9 cellular contexts compared by ENCODE assay signal in the genomic region with DNA sequence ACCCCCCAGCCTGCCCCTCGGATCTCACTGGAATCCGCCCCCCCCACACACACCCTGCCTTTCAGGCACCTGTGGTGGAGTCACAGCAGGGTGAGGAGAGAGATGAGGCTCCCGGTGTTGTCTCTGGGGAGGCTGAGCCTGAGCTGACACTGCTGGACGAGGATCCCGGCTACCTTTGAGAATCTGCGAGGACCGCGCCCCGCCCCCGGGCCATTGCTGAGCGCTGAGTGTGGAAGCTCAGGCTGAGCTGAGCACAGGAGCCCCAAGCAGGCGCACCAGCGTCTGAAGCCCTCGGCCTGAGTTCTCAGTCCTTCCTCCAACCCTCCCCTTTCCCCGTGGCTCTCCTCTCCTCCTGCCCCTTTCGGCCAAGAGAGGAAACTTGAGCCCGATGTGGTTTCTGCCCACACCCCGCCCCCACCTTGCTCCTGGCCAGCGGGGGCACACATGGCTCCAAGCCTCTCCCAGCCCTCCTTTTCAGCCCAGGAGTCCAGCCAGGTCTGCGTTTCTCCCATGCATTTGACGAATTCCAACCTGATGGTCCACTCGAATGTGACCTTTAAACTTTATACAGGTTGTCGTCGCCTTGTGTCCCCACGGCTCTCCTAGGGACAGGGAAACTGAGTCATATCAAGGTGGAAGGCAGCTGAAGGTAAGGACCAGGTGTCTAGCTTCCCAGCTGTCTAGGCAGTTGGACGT. TPM values are rescaled to one million over a fixed set of nuclear protein-coding genes. Genes with fewer than 3 reads are reported as not detected.
DNase-seq lines count a peak whose midpoint lies in the region; ATAC-seq, FAIRE-seq and TF ChIP-seq lines count a peak whose summit lies in the region.
"Had no signal": no experiment of that assay in that cellular context is flagged by ENCODE, and none has a peak within 500 bp of the region (broad histone marks: within the 10 kb centered on the region; RNA-seq: fewer than 3 reads in every experiment).

NFE2 (minus strand) TSS at position 284 of the 696 bp plus-strand sequence. CDS start 5,767 bp downstream, outside the sequence.

- no peaks in the 10 kb centered on the region for H3K36me3 Mint-ChIP-seq in T-cell

- TF ChIP-seq POLR2A in transverse colon (IDR thresholded peaks at IDR 0.05) = no peak

- TF ChIP-seq CTCF in transverse colon (IDR thresholded peaks at IDR 0.05) = no peak
- TF ChIP-seq CTCF in D721Med (IDR thresholded peaks at IDR 0.05; ENCODE audit: insufficient read depth, missing control alignments) = no peak

- H3K9me3 Mint-ChIP-seq in T-cell = no peaks in the 10 kb centered on the region

- no peaks in the 10 kb centered on the region for H3K36me3 ChIP-seq in transverse colon
- H3K36me3 ChIP-seq: ovary had no signal

- TF ChIP-seq EP300 in Ishikawa (IDR thresholded peaks at IDR 0.05; ENCODE audit: borderline replicate concordance) (peak; percentile 34; the same call in 1 of the 2 replicates), transverse colon (IDR thresholded peaks at IDR 0.05; ENCODE audit: low read depth) (no peak)

- no peak within 1 kb of the TSS for H3K27ac ChIP-seq in transverse colon
- H3K27ac ChIP-seq: ovary had no signal

- peaks cover 11 to 33% (median 19%) of the 10 kb centered on the region in 3 donors for H3K4me1 Mint-ChIP-seq in T-cell

- TF ChIP-seq RAD21 in Ishikawa (IDR thresholded peaks at IDR 0.05; ENCODE audit: low read depth) = peak; percentile 12; the same call in 1 of the 2 replicates

- ATAC-seq in T-cell (replicated peaks in 1 of 4) = peak; percentile 58 to 76 (median 67)

- POLR2A ChIA-PET in T-cell (lab: Charles Lee) = no interaction called here

- in situ Hi-C loops in transverse colon (cut with MboI; ENCODE audit: low pct_ligation_motif_present in 1 of 4, low pct_unique_long_range_greater_than_20kb in 1 of 4, low sequenced_read_pairs in 3 of 4) = no loop called here

- peak within 1 kb of the TSS in 1 of 4 donors; percentile 26 for H3K4me3 ChIP-seq in transverse colon
- H3K4me3 ChIP-seq: ovary had no signal

- peak within 1 kb of the TSS in 2 of 3 donors; percentile 21 to 57 for H3K4me3 Mint-ChIP-seq in T-cell

- peaks cover 48% of the 10 kb centered on the region for H3K27me3 ChIP-seq in transverse colon
- H3K27me3 ChIP-seq: ovary had no signal

- H3K4me1 ChIP-seq in transverse colon = peaks cover 7 to 17% (median 12%) of the 10 kb centered on the region in 4 donors

- WGBS in transverse colon (ENCODE audit: low coverage in 1 of 2), 2 donors = 9% methylated on average over 20 of the region's 26 CpGs; no CpG with 5 or more reads in 1 of the 2 donors

- CTCF ChIA-PET in T-cell (lab: Charles Lee) = interaction anchor here (0.6 to 0.8 kb wide), 4 partner anchors 11 to 114 kb away, joined by 3 to 4 read pairs (median 4); partner anchors contain the start of gene COPZ1 (in 1 of the 2)

- H3K27ac Mint-ChIP-seq in T-cell = peak within 1 kb of the TSS in 1 of 2 donors; percentile 29

- no peak for FAIRE-seq in D721Med (lab: Jason Lieb, UNC)

- no peaks in the 10 kb centered on the region for H3K9me3 ChIP-seq in transverse colon
- H3K9me3 ChIP-seq: ovary had no signal

- peaks cover 40 to 41% of the 10 kb centered on the region in 2 donors for H3K27me3 Mint-ChIP-seq in T-cell

- intact Hi-C loops in transverse colon (cut with DNase I; ENCODE audit: low total_unique reads) = no loop called here

- DNase-seq in COLO829 (ENCODE audit: low spot score) = peak; percentile 41
- DNase-seq in T-cell = peak in 20 of 34 experiments; percentile 15 to 48 (median 30)
- DNase-seq in dermis blood vessel endothelial cell = peak; percentile 33
- DNase-seq in medulla oblongata (ENCODE audit: extremely low spot score) = peak; percentile 31
- peak; percentile 54 for DNase-seq in transverse colon
- DNase-seq in D721Med (ENCODE audit: insufficient read length, low spot score) = no peak
- DNase-seq in KG1 (lab: John Stamatoyannopoulos, UW) = no peak

TF ChIP-seq in Ishikawa, 13 proteins besides CTCF, POLR2A, EP300 and RAD21:
- TF ChIP-seq ZBTB7A (IDR thresholded peaks at IDR 0.05; ENCODE audit: low read depth) (peak; percentile 37; the same call in 1 of the 2 replicates), TEAD4 (IDR thresholded peaks at IDR 0.05) (no peak), NFIC (IDR thresholded peaks at IDR 0.05) (peak; percentile 52; the same call in 1 of the 2 replicates), TCF12 (IDR thresholded peaks at IDR 0.05; ENCODE audit: low read depth) (peak; percentile 68), MAX (IDR thresholded peaks at IDR 0.05) (peak; percentile 84), EGR1 (IDR thresholded peaks at IDR 0.05) (peak; percentile 78), USF1 (IDR thresholded peaks at IDR 0.05) (no peak; the same call in 1 of the 2 replicates), YY1 (IDR thresholded peaks at IDR 0.05; ENCODE audit: low read depth) (peak; percentile 38)

RNA-seq across cellular contexts. Expression of gene NFE2, which starts in this region (rescaled TPM):
- total RNA-seq in T-cell (1 to 10 TPM in 2 of 5 donors, under 1 TPM in 3; 0.58 to 1.5 (median 0.95) TPM), dermis blood vessel endothelial cell (not detected in 2 replicates), transverse colon (not detected)

Comparison
In these comparisons a context has a peak if more than half of its experiments do, and no peak if none do; other contexts are left out.
1. Peak in DNase-seq in dermis blood vessel endothelial cell; RNA of the gene not detected or under 1 TPM.
2. Peak in DNase-seq in transverse colon; RNA of the gene not detected or under 1 TPM.
3. DNase-seq: peak in COLO829 (single experiment), T-cell (20 of 34) and medulla oblongata (single experiment); none in D721Med (single experiment) and KG1 (single experiment).